1 cellular context compared by ENCODE assay signal in the genomic region with DNA sequence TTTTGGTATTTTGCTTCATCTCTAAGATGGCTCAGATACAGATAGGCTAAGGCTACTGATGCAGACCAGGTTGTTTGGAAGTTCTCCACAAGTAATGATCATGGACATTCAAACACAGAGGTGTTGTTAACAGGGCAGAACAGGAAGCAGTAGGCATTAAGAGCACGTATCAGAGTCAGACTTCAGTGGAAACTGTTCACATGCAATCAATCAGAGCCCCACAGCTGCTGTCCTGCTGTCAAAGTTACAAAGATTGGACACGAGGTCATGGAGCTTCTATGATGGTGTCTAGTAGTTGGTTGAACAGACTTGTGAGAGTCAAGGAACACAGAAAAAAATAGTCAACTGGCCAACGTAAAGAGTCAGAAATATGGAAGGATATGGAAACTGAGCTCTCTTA.
TF ChIP-seq lines count a peak whose summit lies in the region.

No MANE protein-coding gene starts in this region.

TF ChIP-seq in K562, 482 proteins besides CTCF, POLR2A, EP300 and RAD21 (continued from another document and continues in another):
- TF ChIP-seq NR2C1 (IDR thresholded peaks at IDR 0.05) = no peak
- TF ChIP-seq NR2C1 (tag; IDR thresholded peaks at IDR 0.05) = 0 out of 2 replicates have a peak, but pooled peaks have one; percentile 31
- no peak for TF ChIP-seq ZBTB1 (CRISPR knock-in tag; IDR thresholded peaks at IDR 0.05; ENCODE audit: borderline replicate concordance, low read depth)
- TF ChIP-seq, protein P1, sequence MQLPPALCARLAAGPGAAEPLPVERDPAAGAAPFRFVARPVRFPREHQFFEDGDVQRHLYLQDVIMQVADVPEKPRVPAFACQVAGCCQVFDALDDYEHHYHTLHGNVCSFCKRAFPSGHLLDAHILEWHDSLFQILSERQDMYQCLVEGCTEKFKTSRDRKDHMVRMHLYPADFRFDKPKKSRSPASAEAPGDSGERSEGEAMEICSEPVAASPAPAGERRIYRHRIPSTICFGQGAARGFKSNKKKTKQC (CRISPR knock-in tag; IDR thresholded peaks at IDR 0.05) = no peak
- TF ChIP-seq ZNF318 (IDR thresholded peaks at IDR 0.05; ENCODE audit: borderline replicate concordance in 1 of 2, low read depth in 1 of 2) = no peak
- TF ChIP-seq CXXC5 (CRISPR knock-in tag; IDR thresholded peaks at IDR 0.05) = peak; percentile 36
- 0 out of 2 replicates have a peak, but pooled peaks have one; percentile 14 for TF ChIP-seq SMARCA4 (IDR thresholded peaks at IDR 0.05)
- no peak for TF ChIP-seq NRF1 (conservative IDR thresholded peaks at IDR 0.05 in 1 of 2, IDR thresholded peaks at IDR 0.05 in 1 of 2)
- TF ChIP-seq MEIS2 (IDR thresholded peaks at IDR 0.05; ENCODE audit: partially characterized antibody) = peak; percentile 95
- TF ChIP-seq PRDM10 (IDR thresholded peaks at IDR 0.05; ENCODE audit: partially characterized antibody) = no peak
- TF ChIP-seq, protein P2, sequence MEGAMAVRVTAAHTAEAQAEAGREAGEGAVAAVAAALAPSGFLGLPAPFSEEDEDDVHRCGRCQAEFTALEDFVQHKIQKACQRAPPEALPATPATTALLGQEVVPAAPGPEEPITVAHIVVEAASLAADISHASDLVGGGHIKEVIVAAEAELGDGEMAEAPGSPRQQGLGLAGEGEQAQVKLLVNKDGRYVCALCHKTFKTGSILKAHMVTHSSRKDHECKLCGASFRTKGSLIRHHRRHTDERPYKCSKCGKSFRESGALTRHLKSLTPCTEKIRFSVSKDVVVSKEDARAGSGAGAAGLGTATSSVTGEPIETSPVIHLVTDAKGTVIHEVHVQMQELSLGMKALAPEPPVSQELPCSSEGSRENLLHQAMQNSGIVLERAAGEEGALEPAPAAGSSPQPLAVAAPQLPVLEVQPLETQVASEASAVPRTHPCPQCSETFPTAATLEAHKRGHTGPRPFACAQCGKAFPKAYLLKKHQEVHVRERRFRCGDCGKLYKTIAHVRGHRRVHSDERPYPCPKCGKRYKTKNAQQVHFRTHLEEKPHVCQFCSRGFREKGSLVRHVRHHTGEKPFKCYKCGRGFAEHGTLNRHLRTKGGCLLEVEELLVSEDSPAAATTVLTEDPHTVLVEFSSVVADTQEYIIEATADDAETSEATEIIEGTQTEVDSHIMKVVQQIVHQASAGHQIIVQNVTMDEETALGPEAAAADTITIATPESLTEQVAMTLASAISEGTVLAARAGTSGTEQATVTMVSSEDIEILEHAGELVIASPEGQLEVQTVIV (CRISPR knock-in tag; IDR thresholded peaks at IDR 0.05; ENCODE audit: borderline replicate concordance) = no peak
- no peak for TF ChIP-seq SIX5 (IDR thresholded peaks at IDR 0.05; ENCODE audit: borderline replicate concordance in 1 of 2, insufficient read depth in 1 of 2, low read depth in 1 of 2, low read length in 2 of 2)
- TF ChIP-seq DMBX1 (CRISPR knock-in tag; IDR thresholded peaks at IDR 0.05; ENCODE audit: borderline replicate concordance) = peak; percentile 35; the same call in 1 of the 2 replicates
- peak; percentile 48; the same call in 1 of the 2 replicates for TF ChIP-seq SMAD4 (CRISPR knock-in tag; conservative IDR thresholded peaks at IDR 0.05)
- TF ChIP-seq KDM1A (IDR thresholded peaks at IDR 0.05) = 0 out of 4 replicates have a peak, but pooled peaks of 1 of the 2 experiments have one; percentile 35
- TF ChIP-seq PBX2 (CRISPR knock-in tag; IDR thresholded peaks at IDR 0.05; ENCODE audit: low read depth) = no peak
- peak; percentile 92 for TF ChIP-seq PBX2 (tag; conservative IDR thresholded peaks at IDR 0.05; ENCODE audit: low read depth)
